Comparison of ENCODE assay signal across 24 cellular contexts in genomic region chr2:8714283-8714682, GRCh38. TPM values are rescaled to one million over a fixed set of nuclear protein-coding genes. Genes with fewer than 3 reads are reported as not detected.
DNase-seq lines count a peak whose midpoint lies in the region; ATAC-seq lines count a peak whose summit lies in the region.
"Had no signal": no experiment of that assay in that cellular context is flagged by ENCODE, and none has a peak within 500 bp of the region (broad histone marks: within the 10 kb centered on the region; RNA-seq: fewer than 3 reads in every experiment).

No MANE protein-coding gene starts in this region.

- intact Hi-C loops in Right ventricle myocardium superior (cut with DNase I) (no loop called here), cardiac septum (cut with DNase I) (no loop called here), left cardiac atrium (cut with DNase I) (no loop called here), right cardiac atrium (cut with DNase I) (no loop called here), aorta (cut with DNase I) (no loop called here)

- H3K9me3 ChIP-seq in right cardiac atrium (ENCODE audit: control insufficient read depth, low read length) (no peaks in the 10 kb centered on the region), aorta (ENCODE audit: control insufficient read depth, low read length) (no peaks in the 10 kb centered on the region)
- H3K9me3 ChIP-seq: BE2C had no signal

- peak overlapping the region; percentile 39 for H3K27ac ChIP-seq in right cardiac atrium (ENCODE audit: low read length)
- H3K27ac ChIP-seq in aorta (ENCODE audit: low read depth in 1 of 2, low read length in 2 of 2), result no peak overlapping the region
- H3K27ac ChIP-seq: A549; BLaER1 treated with 17β-estradiol and CSF1 and Interleukin-3, amounts not matched to agents 10 nM and 100 nM had no signal

- ATAC-seq in Right ventricle myocardium superior (ENCODE audit: poor library complexity), result peak; percentile 57
- ATAC-seq in left cardiac atrium, result peak; percentile 44 to 81
- ATAC-seq in right cardiac atrium, result peak; percentile 84 to 89
- ATAC-seq in aorta (ENCODE audit: low FRiP score), result peak; percentile 62
- no peak for ATAC-seq in GM19467 (IDR thresholded peaks at IDR 0.05; ENCODE audit: unreplicated experiment)
- ATAC-seq: A549, GM12878, GM23338, HCT116 had no signal

- peaks cover 3% of the 10 kb centered on the region for H3K4me1 ChIP-seq in right cardiac atrium (ENCODE audit: control insufficient read depth, insufficient read depth, low read length)
- no peaks in the 10 kb centered on the region for H3K4me1 ChIP-seq in aorta (ENCODE audit: control insufficient read depth in 1 of 2, insufficient read depth in 2 of 2, low read length in 2 of 2)
- H3K4me1 ChIP-seq: A549; BE2C; BLaER1 treated with 17β-estradiol and CSF1 and Interleukin-3, amounts not matched to agents 10 nM and 100 nM had no signal

- peak; percentile 67 for DNase-seq in Right ventricle myocardium superior
- DNase-seq in cardiac septum (ENCODE audit: low spot score), result no peak
- peak; percentile 61 for DNase-seq in left cardiac atrium
- peak; percentile 79 to 91 (median 87) for DNase-seq in right cardiac atrium
- DNase-seq in aorta, result peak; percentile 61 to 80
- DNase-seq in SKM-1 (lab: John Stamatoyannopoulos, UW; ENCODE audit: unreplicated experiment), result no peak
- DNase-seq in stimulated activated CD4-positive, alpha-beta T cell treated with anti-CD3 and anti-CD28 coated beads, Interleukin-15, amount 100 ng/mL, for 24 hours, result no peak
- DNase-seq: 8988T; ACHN; AML-193; BE2C; CD4-positive, alpha-beta T cell; CD8-positive, alpha-beta memory T cell; DMS 273 treated with DMSO at 0.1 percent for 48 hours; DMS79; EL; GDM1; H9 had no signal

- no peaks in the 10 kb centered on the region for H3K36me3 ChIP-seq in aorta (ENCODE audit: control insufficient read depth in 1 of 2, insufficient read depth in 2 of 2, low read length in 1 of 2)
- H3K36me3 ChIP-seq: BE2C; BLaER1 treated with 17β-estradiol and CSF1 and Interleukin-3, amounts not matched to agents 10 nM and 100 nM had no signal

- H3K4me3 ChIP-seq in right cardiac atrium (ENCODE audit: low read length) (no peak overlapping the region), aorta (ENCODE audit: low read length in 2 of 2) (no peak overlapping the region)
- H3K4me3 ChIP-seq: A549; BLaER1 treated with 17β-estradiol and CSF1 and Interleukin-3, amounts not matched to agents 10 nM and 100 nM; GM12878; GM23338 had no signal

- no peaks in the 10 kb centered on the region for H3K27me3 ChIP-seq in right cardiac atrium (ENCODE audit: control insufficient read depth, insufficient read depth)
- no peaks in the 10 kb centered on the region for H3K27me3 ChIP-seq in aorta (ENCODE audit: control insufficient read depth in 1 of 2, insufficient read depth in 2 of 2, low read length in 1 of 2)
- H3K27me3 ChIP-seq: BE2C; BLaER1 treated with 17β-estradiol and CSF1 and Interleukin-3, amounts not matched to agents 10 nM and 100 nM had no signal

- 60% methylated on average over 7 of the region's 7 CpGs for WGBS in right cardiac atrium
- WGBS in aorta, 2 donors, result 4 to 12% methylated on average over 7 of the region's 7 CpGs

RNA-seq across cellular contexts. Expression of gene ID2, which starts 32.4 kb away (rescaled TPM):
- total RNA-seq in Right ventricle myocardium superior, result 25.5 TPM
- 35.1 TPM for total RNA-seq in cardiac septum
- 10 to 100 TPM; 47.5 to 68.2 TPM for total RNA-seq in left cardiac atrium
- total RNA-seq in right cardiac atrium, result 100 to 1,000 TPM; 109 to 121 (median 114) TPM
- 205 TPM for polyA plus RNA-seq in right cardiac atrium
- total RNA-seq in aorta, result 100 to 1,000 TPM; 212 to 322 TPM
- 100 to 1,000 TPM; 159 to 195 TPM for polyA plus RNA-seq in aorta

Comparison
In these comparisons a context has a peak if more than half of its experiments do, and no peak if none do; other contexts are left out.
1. DNase-seq: peak in Right ventricle myocardium superior (single experiment), left cardiac atrium (single experiment), right cardiac atrium (3 of 3) and aorta (2 of 2); none in cardiac septum (single experiment), SKM-1 (single experiment) and stimulated activated CD4-positive, alpha-beta T cell treated with anti-CD3 and anti-CD28 coated beads, Interleukin-15, amount 100 ng/mL, for 24 hours (single experiment).